In the genomic region with DNA sequence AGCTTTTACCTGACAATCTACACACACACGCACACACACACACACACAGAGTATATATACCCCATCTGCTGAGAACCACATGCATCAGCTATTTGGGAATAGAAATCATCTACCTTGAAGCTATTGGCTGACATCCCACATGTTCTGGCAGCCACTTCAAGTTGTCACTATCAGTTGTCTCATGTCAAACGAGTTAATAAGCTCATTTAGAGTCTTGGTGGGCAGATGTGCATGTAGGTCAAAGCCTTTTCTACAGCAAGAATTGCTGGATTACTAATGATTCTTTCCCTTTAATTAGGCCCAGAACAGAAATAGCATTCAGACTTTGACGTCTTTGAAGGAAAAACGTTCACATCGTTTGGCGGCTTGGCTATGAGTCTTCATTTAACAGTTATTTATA, we compare ENCODE assay signal across 14 cellular contexts. TPM values are rescaled to one million over a fixed set of nuclear protein-coding genes. Genes with fewer than 3 reads are reported as not detected.
"Had no signal": no experiment of that assay in that cellular context is flagged by ENCODE, and none has a peak within 500 bp of the region (broad histone marks: within the 10 kb centered on the region; RNA-seq: fewer than 3 reads in every experiment).

No MANE protein-coding gene starts in this region.

- H3K4me3 Mint-ChIP-seq: neural progenitor cell had no signal

- H3K27ac Mint-ChIP-seq: activated T-helper 2 cell treated with anti-CD3 and anti-CD28 coated beads, Interferon-gamma antibody, Interleukin-2, Interleukin-4, amounts not matched to agents 10 μg/mL and 5 μg/mL and 100 μg/mL, durations not matched to agents 14 hours and 24 hours and 36 hours; neural progenitor cell had no signal

- DNase-seq: activated CD4-positive, alpha-beta T cell treated with anti-CD3 and anti-CD28 coated beads, Interleukin-2, amount 50 U/mL, for 1 hour; activated CD4-positive, CD25-positive, alpha-beta regulatory T cell; activated naive CD4-positive, alpha-beta T cell treated with anti-CD3 and anti-CD28 coated beads, Interleukin-2, amount 50 U/mL, for 16 hours; adrenal gland; central memory CD4-positive, alpha-beta T cell; effector memory CD4-positive, alpha-beta T cell; kidney; left ventricle myocardium superior; mesenchymal stem cell; ovary; small intestine had no signal

- H3K4me1 Mint-ChIP-seq: neural progenitor cell had no signal

- H3K36me3 Mint-ChIP-seq: neural progenitor cell had no signal

- H3K9me3 Mint-ChIP-seq: activated T-helper 2 cell treated with anti-CD3 and anti-CD28 coated beads, Interferon-gamma antibody, Interleukin-2, Interleukin-4, amounts not matched to agents 10 μg/mL and 5 μg/mL and 100 μg/mL, durations not matched to agents 14 hours and 24 hours and 36 hours had no signal

RNA-seq across cellular contexts. Expression of a gene that starts 36.8 kb away (rescaled TPM):
- total RNA-seq: T-helper 2 cell treated with Interferon-gamma antibody and Interleukin-4, amounts not matched to agents 100 ng/mL and 5 ng/mL, for 36 hours had no signal
